20 cellular contexts compared by ENCODE assay signal in the genomic region with DNA sequence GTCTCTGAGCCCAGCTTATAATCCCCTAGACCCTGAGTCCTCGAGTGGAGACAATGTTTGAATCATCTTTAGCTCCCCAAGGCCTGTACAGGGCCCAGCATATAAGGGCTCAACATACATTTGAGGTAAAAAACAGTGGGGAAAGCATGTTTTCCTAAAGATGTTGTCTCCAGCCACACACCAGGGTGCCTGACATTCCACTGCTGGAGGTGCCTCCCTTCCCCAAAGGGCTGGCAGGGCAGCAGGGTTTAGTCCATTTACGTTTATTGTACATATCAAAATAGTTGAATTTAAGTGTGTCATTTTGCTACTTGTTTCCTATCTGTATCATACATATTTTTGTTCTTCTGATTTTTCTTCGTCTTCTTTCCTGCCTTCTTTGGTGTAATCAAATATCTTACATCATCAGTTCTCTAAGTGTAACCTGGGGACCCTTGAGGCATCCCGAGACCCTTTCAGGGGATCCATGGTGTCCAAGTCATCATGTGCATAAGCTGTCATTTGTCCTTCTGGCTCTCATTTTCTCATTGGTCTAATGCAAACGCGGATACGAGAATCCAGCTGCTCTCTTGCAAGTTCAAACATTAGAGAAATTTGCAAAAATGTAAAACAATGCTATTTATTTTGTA.
A peak's percentile ranks its signal among the peaks of the same experiment; 100 is the strongest.
DNase-seq lines count a peak whose midpoint lies in the region; ATAC-seq, FAIRE-seq and TF ChIP-seq lines count a peak whose summit lies in the region.
"Had no signal": no experiment of that assay in that cellular context is flagged by ENCODE, and none has a peak within 500 bp of the region (broad histone marks: within the 10 kb centered on the region; RNA-seq: fewer than 3 reads in every experiment).

No MANE protein-coding gene starts in this region.

- FAIRE-seq in K562 (lab: Jason Lieb, UNC): no peak
- FAIRE-seq: GM12878, HepG2 had no signal

- peaks cover 6% of the 10 kb centered on the region for H3K9me3 Mint-ChIP-seq in activated CD4-positive, alpha-beta T cell treated with anti-CD3 and anti-CD28 coated beads for 36 hours (ENCODE audit: low read depth)
- H3K9me3 Mint-ChIP-seq in Calu3 (ENCODE audit: low read depth, unreplicated experiment): peaks cover 4% of the 10 kb centered on the region

- H3K27me3 Mint-ChIP-seq in activated CD4-positive, alpha-beta T cell treated with anti-CD3 and anti-CD28 coated beads for 36 hours: no peaks in the 10 kb centered on the region
- peaks cover 39% of the 10 kb centered on the region for H3K27me3 Mint-ChIP-seq in Calu3 (ENCODE audit: unreplicated experiment)
- H3K27me3 Mint-ChIP-seq: CD4-positive, alpha-beta memory T cell had no signal

- no peak overlapping the region for H3K4me3 ChIP-seq in K562
- H3K4me3 ChIP-seq in aorta (ENCODE audit: low read length in 2 of 2): no peak overlapping the region
- no peak overlapping the region for H3K4me3 ChIP-seq in uterus
- H3K4me3 ChIP-seq in right atrium auricular region: no peak overlapping the region
- H3K4me3 ChIP-seq: BLaER1, GM12878 had no signal

- TF ChIP-seq POLR2A in K562 (conservative IDR thresholded peaks at IDR 0.05) (no peak), uterus (IDR thresholded peaks at IDR 0.05) (no peak)

- H3K27me3 ChIP-seq in K562 (ENCODE audit: control insufficient read depth in 2 of 2, insufficient read depth in 2 of 2, low read length in 2 of 2) (peaks cover 26 to 71% of the 10 kb centered on the region in 2 experiments), aorta (ENCODE audit: control insufficient read depth in 1 of 2, insufficient read depth in 2 of 2, low read length in 1 of 2) (no peaks in the 10 kb centered on the region), uterus (no peaks in the 10 kb centered on the region), right atrium auricular region (no peaks in the 10 kb centered on the region)
- H3K27me3 ChIP-seq: BLaER1 had no signal

- in situ Hi-C loops in K562 (cut with MboI): no loop called here

- no peaks in the 10 kb centered on the region; the same call in 1 of the 2 replicates for H4K20me1 ChIP-seq in K562 (replicated peaks; ENCODE audit: control insufficient read depth, insufficient read depth, low read length)
- H4K20me1 ChIP-seq: BLaER1 had no signal

- H3K4me3 Mint-ChIP-seq in activated CD4-positive, alpha-beta T cell treated with anti-CD3 and anti-CD28 coated beads for 36 hours: peak overlapping the region; percentile 31
- no peak overlapping the region for H3K4me3 Mint-ChIP-seq in Calu3 (ENCODE audit: low read depth, unreplicated experiment)
- H3K4me3 Mint-ChIP-seq: CD14-positive monocyte; CD4-positive, alpha-beta memory T cell; H9 had no signal

- TF ChIP-seq CTCF in K562 (IDR thresholded peaks at IDR 0.05 in 2 of 3, conservative IDR thresholded peaks at IDR 0.05 in 1 of 3; ENCODE audit: insufficient read depth in 2 of 3, low read depth in 1 of 3, low read length in 3 of 3): no peak
- TF ChIP-seq CTCF in Calu3 (IDR thresholded peaks at IDR 0.05; ENCODE audit: unreplicated experiment): no peak
- TF ChIP-seq CTCF in uterus (IDR thresholded peaks at IDR 0.05): no peak
- no peak for TF ChIP-seq CTCF in right atrium auricular region (IDR thresholded peaks at IDR 0.05)

- TF ChIP-seq RAD21 in K562 (CRISPR knock-in tag; conservative IDR thresholded peaks at IDR 0.05 in 1 of 2, IDR thresholded peaks at IDR 0.05 in 1 of 2): no peak

- H3K4me1 Mint-ChIP-seq in activated CD4-positive, alpha-beta T cell treated with anti-CD3 and anti-CD28 coated beads for 36 hours: no peaks in the 10 kb centered on the region
- H3K4me1 Mint-ChIP-seq in Calu3 (ENCODE audit: low read depth, unreplicated experiment): no peaks in the 10 kb centered on the region
- H3K4me1 Mint-ChIP-seq: CD14-positive monocyte; CD4-positive, alpha-beta memory T cell had no signal

- DNase-seq in activated CD4-positive, alpha-beta T cell treated with anti-CD3 and anti-CD28 coated beads for 36 hours: no peak
- no peak for DNase-seq in activated CD4-positive, alpha-beta T cell treated with anti-CD3 and anti-CD28 coated beads for 48 hours
- no peak for DNase-seq in K562 (ENCODE audit: extremely low read depth in 1 of 4, low spot score in 3 of 4)
- DNase-seq in iPS-NIHi11 (ENCODE audit: low spot score): peak; percentile 2
- peak; percentile 23 to 27 for DNase-seq in aorta
- DNase-seq in Calu3: no peak
- DNase-seq in uterus: no peak
- no peak for DNase-seq in right atrium auricular region (ENCODE audit: low spot score)
- DNase-seq: CD4-positive, alpha-beta memory T cell; DMS 273 treated with DMSO at 0.1 percent for 48 hours; DMS53; DND-41; EL; GOT3; H9 had no signal

- POLR2A ChIA-PET in activated CD4-positive, alpha-beta T cell treated with anti-CD3 and anti-CD28 coated beads for 36 hours (lab: Charles Lee): no interaction called here
- POLR2A ChIA-PET in K562 (lab: Yijun Ruan, JAX): interaction anchor here (0.8 kb wide), 1 partner anchor 70 kb away, joined by 3 read pairs; no protein-coding TSS in a partner anchor

- H3K9me3 ChIP-seq in K562 (replicated peaks; ENCODE audit: control insufficient read depth, insufficient read depth, low read depth, low read length) (no peaks in the 10 kb centered on the region), aorta (ENCODE audit: control insufficient read depth, low read length) (no peaks in the 10 kb centered on the region), uterus (no peaks in the 10 kb centered on the region), right atrium auricular region (peaks cover 11 to 20% of the 10 kb centered on the region in 2 donors)

- H2AFZ ChIP-seq in K562 (ENCODE audit: low read depth, low read length): no peak overlapping the region

- no peaks in the 10 kb centered on the region for H3K36me3 Mint-ChIP-seq in activated CD4-positive, alpha-beta T cell treated with anti-CD3 and anti-CD28 coated beads for 36 hours (ENCODE audit: low read depth)
- peaks cover 6% of the 10 kb centered on the region for H3K36me3 Mint-ChIP-seq in Calu3 (ENCODE audit: insufficient read depth, unreplicated experiment)
- H3K36me3 Mint-ChIP-seq: CD14-positive monocyte; CD4-positive, alpha-beta memory T cell had no signal

- BruUV-seq in K562 (replicated peaks; lab: Mats Ljungman, UMichigan) (no TSS peak), Calu3 (replicated peaks; lab: Mats Ljungman, UMichigan) (no TSS peak)

- H3K27ac ChIP-seq in K562 (ENCODE audit: extremely low read depth, low read depth, low read length) (no peak overlapping the region), aorta (ENCODE audit: low read depth in 1 of 2, low read length in 2 of 2) (no peak overlapping the region), uterus (no peak overlapping the region), right atrium auricular region (no peak overlapping the region)
- H3K27ac ChIP-seq: 22Rv1, BLaER1 had no signal

- CTCF ChIA-PET in activated CD4-positive, alpha-beta T cell treated with anti-CD3 and anti-CD28 coated beads for 36 hours (lab: Charles Lee): interaction anchor here (0.6 kb wide), 1 partner anchor 32 kb away, joined by 3 read pairs; no protein-coding TSS in a partner anchor
- CTCF ChIA-PET in K562 (lab: Yijun Ruan, JAX; ENCODE audit: low intra/inter-chr PET ratio): no interaction called here
- CTCF ChIA-PET in Calu3 (lab: Charles Lee): no interaction called here

- intact Hi-C loops in activated CD4-positive, alpha-beta T cell treated with anti-CD3 and anti-CD28 coated beads for 36 hours (cut with DNase I, micrococcal nuclease): no loop called here
- intact Hi-C loops in K562 (cut with micrococcal nuclease): no loop called here
- intact Hi-C loops in aorta (cut with DNase I): no loop called here
- intact Hi-C loops in Calu3 (cut with micrococcal nuclease; ENCODE audit: unreplicated experiment): no loop called here
- intact Hi-C loops in uterus (cut with DNase I; ENCODE audit: low total_unique reads): no loop called here

- H3K4me1 ChIP-seq in K562 (replicated peaks in 1 of 2; ENCODE audit: control insufficient read depth in 2 of 2, insufficient read depth in 2 of 2, low read length in 2 of 2) (peaks cover 0 to 30% of the 10 kb centered on the region in 2 experiments; a peak in 2 of 5 replicates), aorta (ENCODE audit: control insufficient read depth in 1 of 2, insufficient read depth in 2 of 2, low read length in 2 of 2) (no peaks in the 10 kb centered on the region), uterus (no peaks in the 10 kb centered on the region), right atrium auricular region (no peaks in the 10 kb centered on the region)

- H3K36me3 ChIP-seq in K562 (ENCODE audit: control insufficient read depth, insufficient read depth, low read length) (no peaks in the 10 kb centered on the region), aorta (ENCODE audit: control insufficient read depth in 1 of 2, insufficient read depth in 2 of 2, low read length in 1 of 2) (no peaks in the 10 kb centered on the region), uterus (no peaks in the 10 kb centered on the region), right atrium auricular region (no peaks in the 10 kb centered on the region)
- H3K36me3 ChIP-seq: BLaER1 had no signal

- ATAC-seq in activated CD4-positive, alpha-beta T cell treated with anti-CD3 and anti-CD28 coated beads for 36 hours: no peak
- no peak for ATAC-seq in K562
- no peak for ATAC-seq in aorta (ENCODE audit: low FRiP score)
- ATAC-seq: GM12878, HepG2 had no signal

- no peaks in the 10 kb centered on the region for H3K79me2 ChIP-seq in K562 (ENCODE audit: control insufficient read depth, insufficient read depth, low read length)

- no peak overlapping the region for H3K27ac Mint-ChIP-seq in activated CD4-positive, alpha-beta T cell treated with anti-CD3 and anti-CD28 coated beads for 36 hours
- no peak overlapping the region for H3K27ac Mint-ChIP-seq in Calu3 (ENCODE audit: unreplicated experiment)
- H3K27ac Mint-ChIP-seq: CD14-positive monocyte; CD4-positive, alpha-beta memory T cell; H9 had no signal

- H3K4me2 ChIP-seq in K562 (ENCODE audit: insufficient read depth, low read length): no peak overlapping the region
- H3K4me2 ChIP-seq: BLaER1 had no signal

- H3K9me1 ChIP-seq in K562 (ENCODE audit: control insufficient read depth, insufficient read depth, low read length): no peaks in the 10 kb centered on the region

- H3K9ac ChIP-seq in K562 (ENCODE audit: insufficient read depth in 1 of 2, low read depth in 2 of 2, low read length in 2 of 2): no peak overlapping the region
- H3K9ac ChIP-seq: BLaER1 had no signal

- TF ChIP-seq EP300 in K562 (IDR thresholded peaks at IDR 0.05; ENCODE audit: low read length): no peak

- WGBS in K562 (ENCODE audit: insufficient coverage, low coverage, missing lambda C conversion rate): 1% methylated on average over 7 of the region's 7 CpGs
- 87 to 89% methylated on average over 7 of the region's 7 CpGs for WGBS in aorta, 2 donors

TF ChIP-seq in K562, 482 proteins besides CTCF, POLR2A, EP300 and RAD21:
- no peak for TF ChIP-seq ZNF408 (CRISPR knock-in tag; IDR thresholded peaks at IDR 0.05; ENCODE audit: low read depth)
- peak; percentile 98 for TF ChIP-seq ZNF507 (tag; conservative IDR thresholded peaks at IDR 0.05)
- peak; percentile 70; the same call in 1 of the 2 replicates for TF ChIP-seq ZNF354B (CRISPR knock-in tag; IDR thresholded peaks at IDR 0.05)

Comparison
In these comparisons a context has a peak if more than half of its experiments do, and no peak if none do; other contexts are left out.
1. DNase-seq: peak in iPS-NIHi11 (single experiment) and aorta (2 of 2); none in activated CD4-positive, alpha-beta T cell treated with anti-CD3 and anti-CD28 coated beads for 36 hours (single experiment), activated CD4-positive, alpha-beta T cell treated with anti-CD3 and anti-CD28 coated beads for 48 hours (single experiment), K562 (0 of 4), Calu3 (single experiment), uterus (0 of 2) and right atrium auricular region (single experiment).